5 cellular contexts compared by ENCODE assay signal in genomic region chrX:151562485-151562884, GRCh38. TPM values are rescaled to one million over a fixed set of nuclear protein-coding genes. Genes with fewer than 3 reads are reported as not detected.
"Had no signal": no experiment of that assay in that cellular context is flagged by ENCODE, and none has a peak within 500 bp of the region (broad histone marks: within the 10 kb centered on the region; RNA-seq: fewer than 3 reads in every experiment).

No MANE protein-coding gene starts in this region.

RNA-seq across cellular contexts. Expression of gene PASD1, which starts 1.0 kb away (rescaled TPM):
- total RNA-seq: GM23248, H4, H9, HT-29, IMR-90 had no signal
- polyA plus RNA-seq: GM23248, IMR-90 had no signal
